In the genomic region with DNA sequence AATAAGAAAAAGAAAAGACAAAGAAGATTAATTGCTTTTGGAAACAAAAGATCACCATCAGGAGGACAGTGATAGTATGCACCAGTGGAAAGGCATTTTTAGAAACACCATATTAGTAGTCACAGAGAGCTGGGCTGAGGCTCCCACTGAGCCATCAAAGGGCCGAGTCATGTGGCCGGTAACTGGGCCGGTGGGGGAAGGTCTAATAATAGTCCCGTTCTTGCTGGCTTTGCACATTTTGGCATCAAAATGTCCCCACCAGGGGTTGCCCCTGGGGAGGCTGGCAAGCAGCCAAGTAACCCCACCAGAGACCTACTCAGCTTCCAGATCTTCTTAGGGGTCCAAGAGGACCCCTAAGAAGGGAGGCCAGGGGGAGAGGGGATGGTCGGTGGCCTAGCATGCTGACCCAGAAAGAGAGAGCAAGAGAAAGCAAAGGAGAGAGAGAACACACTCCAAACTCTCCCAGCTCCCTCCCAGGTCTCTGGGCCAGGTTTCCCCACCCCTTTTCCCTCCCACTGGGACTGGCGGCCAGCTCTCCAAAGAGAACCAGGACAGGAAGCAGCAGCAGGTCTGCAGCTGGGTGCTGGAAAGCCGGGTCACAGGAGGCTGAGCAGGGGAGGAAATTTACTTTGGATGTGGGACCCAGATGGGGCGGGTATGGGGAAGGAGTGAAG, we compare ENCODE assay signal across 7 cellular contexts.
DNase-seq lines count a peak whose midpoint lies in the region; ATAC-seq and TF ChIP-seq lines count a peak whose summit lies in the region.

No MANE protein-coding gene starts in this region.

- DNase-seq in NCI-H345 (lab: John Stamatoyannopoulos, UW) (peak; percentile 48), coronary artery (ENCODE audit: low spot score) (peak; percentile 79), lung (ENCODE audit: low spot score) (peak; percentile 52), ureter (ENCODE audit: low spot score) (peak; percentile 83), Kasumi-1 (lab: John Stamatoyannopoulos, UW) (no peak)

- H3K27me3 ChIP-seq in lung (ENCODE audit: control insufficient read depth, insufficient read depth) = no peaks in the 10 kb centered on the region

- H3K4me3 ChIP-seq in coronary artery = peak overlapping the region; percentile 23
- H3K4me3 ChIP-seq in lung = no peak overlapping the region

- no peaks in the 10 kb centered on the region for H3K36me3 ChIP-seq in lung (ENCODE audit: control insufficient read depth in 2 of 2, insufficient read depth in 2 of 2, low read length in 2 of 2)

- whole genome bisulfite sequencing in lung, 2 donors = 12 to 18% methylated on average over 8 of the region's 8 CpGs

- H3K27ac ChIP-seq in coronary artery (peak overlapping the region; percentile 23 to 56), lung (ENCODE audit: low read depth in 1 of 2, low read length in 1 of 2) (no peak overlapping the region)

- ATAC-seq in lung (ENCODE audit: insufficient read depth, low FRiP score) (peak; percentile 45), GM19328 (IDR thresholded peaks at IDR 0.05; ENCODE audit: unreplicated experiment) (no peak), GM18868 (IDR thresholded peaks at IDR 0.05; ENCODE audit: unreplicated experiment) (no peak)

- H3K9me3 ChIP-seq in lung (ENCODE audit: control insufficient read depth in 2 of 2, insufficient read depth in 1 of 2, low read length in 1 of 2) = peaks cover 0 to 2% of the 10 kb centered on the region in 2 donors

- H3K4me1 ChIP-seq in lung (ENCODE audit: control insufficient read depth in 2 of 2, insufficient read depth in 2 of 2, low read length in 2 of 2) = peaks cover 0 to 2% of the 10 kb centered on the region in 2 donors

- TF ChIP-seq CTCF in coronary artery (IDR thresholded peaks at IDR 0.05) (no peak), lung (IDR thresholded peaks at IDR 0.05; ENCODE audit: control extremely low read depth, extremely low read depth) (no peak)

Comparison
In these comparisons a context has a peak if more than half of its experiments do, and no peak if none do; other contexts are left out.
1. DNase-seq: peak in NCI-H345 (single experiment), coronary artery (single experiment), lung (single experiment) and ureter (single experiment); none in Kasumi-1 (0 of 2).
2. H3K27ac ChIP-seq: peak in coronary artery (2 of 2); none in lung (0 of 2).